ENCODE assay signal across 8 cellular contexts in the genomic region with DNA sequence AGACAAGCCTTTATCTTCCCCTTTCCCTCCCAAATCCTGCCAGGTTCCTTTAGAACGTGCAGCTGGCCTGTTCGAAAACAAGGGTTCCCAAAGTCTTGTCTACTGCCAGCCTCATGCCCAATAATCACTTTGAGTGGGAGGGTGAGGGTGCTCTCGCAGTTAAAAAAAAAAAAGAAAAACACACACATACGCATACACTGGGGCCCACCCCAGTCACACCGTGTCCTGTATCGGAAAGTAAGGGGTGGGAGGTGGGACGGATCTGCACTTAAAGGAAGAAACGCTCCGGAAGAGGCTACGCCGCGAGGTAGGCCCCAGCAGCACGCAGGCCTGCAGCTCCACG. TPM values are rescaled to one million over a fixed set of nuclear protein-coding genes. Genes with fewer than 3 reads are reported as not detected.
A peak's percentile ranks its signal among the peaks of the same experiment; 100 is the strongest.
DNase-seq lines count a peak whose midpoint lies in the region; ATAC-seq, FAIRE-seq and TF ChIP-seq lines count a peak whose summit lies in the region.

No MANE protein-coding gene starts in this region.

- TSS peak; percentile 66 for BruUV-seq in HepG2 (replicated peaks; lab: Mats Ljungman, UMichigan)

- WGBS in HepG2 (ENCODE audit: low lambda C conversion rate), result 4% methylated on average over 12 of the region's 14 CpGs
- 1 to 2% methylated on average over 14 of the region's 14 CpGs for WGBS in thyroid gland, 2 donors

- peaks cover 41% of the 10 kb centered on the region; the same call in 1 of the 2 replicates for H3K36me3 ChIP-seq in Karpas-422 (ENCODE audit: insufficient read depth, low read length)
- H3K36me3 ChIP-seq in HepG2 (replicated peaks in 1 of 2; ENCODE audit: control insufficient read depth in 1 of 2, insufficient read depth in 2 of 2, low read length in 2 of 2), result no peaks in the 10 kb centered on the region; a peak in 3 of 5 replicates
- no peaks in the 10 kb centered on the region for H3K36me3 ChIP-seq in thyroid gland

- peak overlapping the region; percentile 97 to 99 for H3K27ac Mint-ChIP-seq in activated naive CD4-positive, alpha-beta T cell treated with anti-CD3 and anti-CD28 coated beads, Interleukin-2, amount 50 U/mL, for 72 hours

- DNase-seq in AML-193 (lab: John Stamatoyannopoulos, UW) (peak; percentile 32 to 60), Karpas-422 (peak; percentile 91), HepG2 (ENCODE audit: low spot score) (peak; percentile 8), thyroid gland (no peak), NCI-H2171 treated with DMSO at 0.1 percent for 48 hours (lab: John Stamatoyannopoulos, UW) (no peak)
- DNase-seq in activated naive CD4-positive, alpha-beta T cell treated with anti-CD3 and anti-CD28 coated beads, Interleukin-2, amount 50 U/mL, for 72 hours (ENCODE audit: low spot score in 2 of 2), result no peak

- peak overlapping the region; percentile 90 for H3K9ac ChIP-seq in Karpas-422 (ENCODE audit: low read length)
- H3K9ac ChIP-seq in HepG2 (ENCODE audit: insufficient read depth, low read depth, low read length), result peak overlapping the region; percentile 85

- H3K36me3 Mint-ChIP-seq in activated naive CD4-positive, alpha-beta T cell treated with anti-CD3 and anti-CD28 coated beads, Interleukin-2, amount 50 U/mL, for 72 hours, result peaks cover 46 to 57% of the 10 kb centered on the region in 2 donors

- H3K4me3 ChIP-seq in Karpas-422 (ENCODE audit: low read length) (peak overlapping the region; percentile 90), HepG2 (replicated peaks in 1 of 3; ENCODE audit: insufficient read depth in 1 of 3, low read depth in 2 of 3, low read length in 3 of 3) (peak overlapping the region; percentile 78 to 91 (median 83)), thyroid gland (replicated peaks in 1 of 3) (peak overlapping the region; percentile 14 to 61 (median 56))

- CTCF ChIA-PET in HepG2 (lab: Yijun Ruan, JAX; ENCODE audit: low intra/inter-chr PET ratio, low total read pairs), result no interaction called here

- no peak for TF ChIP-seq POLR2A in HepG2 (IDR thresholded peaks at IDR 0.05; ENCODE audit: insufficient read depth in 1 of 2, low read depth in 2 of 2, low read length in 2 of 2)
- no peak for TF ChIP-seq POLR2A in thyroid gland (IDR thresholded peaks at IDR 0.05)

- no peak for FAIRE-seq in HepG2 (lab: Jason Lieb, UNC)

- H4K20me1 ChIP-seq in Karpas-422 (ENCODE audit: insufficient read depth, low read depth, low read length) (0 out of 2 replicates have a peak, but pooled peaks cover 6% of the 10 kb centered on the region), HepG2 (ENCODE audit: insufficient read depth, low read length) (no peaks in the 10 kb centered on the region)

- H3K4me2 ChIP-seq in Karpas-422 (ENCODE audit: low read depth, low read length, poor library complexity, severe bottlenecking), result peak overlapping the region; percentile 93
- H3K4me2 ChIP-seq in HepG2 (ENCODE audit: low read depth, low read length), result peak overlapping the region; percentile 79

- no peak for TF ChIP-seq RAD21 in HepG2 (CRISPR knock-in tag; IDR thresholded peaks at IDR 0.05)

- H3K9me3 ChIP-seq in Karpas-422 (ENCODE audit: low read length), result no peaks in the 10 kb centered on the region
- no peaks in the 10 kb centered on the region for H3K9me3 ChIP-seq in HepG2 (ENCODE audit: low read length)
- no peaks in the 10 kb centered on the region for H3K9me3 ChIP-seq in thyroid gland

- no peaks in the 10 kb centered on the region for H3K9me3 Mint-ChIP-seq in activated naive CD4-positive, alpha-beta T cell treated with anti-CD3 and anti-CD28 coated beads, Interleukin-2, amount 50 U/mL, for 72 hours

- in situ Hi-C loops in HepG2 (cut with HindIII; ENCODE audit: extremely low pct_ligation_motif_present, low pct_unique_long_range_greater_than_20kb), result no loop called here

- H3K79me2 ChIP-seq in Karpas-422 (ENCODE audit: low read length), result peaks cover 64% of the 10 kb centered on the region
- peaks cover 64% of the 10 kb centered on the region for H3K79me2 ChIP-seq in HepG2 (ENCODE audit: insufficient read depth, low read length)

- POLR2A ChIA-PET in HepG2 (lab: Yijun Ruan, JAX), result interaction anchor here (1.2 kb wide), 1 partner anchor 854 kb away, joined by 3 read pairs; the partner anchor contains the start of gene USP53

- H3K9me2 ChIP-seq in Karpas-422 (replicated peaks; ENCODE audit: insufficient read depth, low read length), result no peaks in the 10 kb centered on the region

- no peak for TF ChIP-seq CTCF in HepG2 (CRISPR knock-in tag; IDR thresholded peaks at IDR 0.05)
- no peak for TF ChIP-seq CTCF in thyroid gland (IDR thresholded peaks at IDR 0.05)

- peak; percentile 46 for ATAC-seq in GM19043 (IDR thresholded peaks at IDR 0.05; ENCODE audit: low read depth, unreplicated experiment)
- ATAC-seq in activated naive CD4-positive, alpha-beta T cell treated with anti-CD3 and anti-CD28 coated beads, Interleukin-2, amount 50 U/mL, for 72 hours, result peak; percentile 64 to 73
- ATAC-seq in HepG2, result peak; percentile 2
- no peak for ATAC-seq in HG03378 (IDR thresholded peaks at IDR 0.05; ENCODE audit: unreplicated experiment)

- TF ChIP-seq EP300 in HepG2 (IDR thresholded peaks at IDR 0.05; ENCODE audit: low read depth in 2 of 2, low read length in 2 of 2), result no peak
- no peak for TF ChIP-seq EP300 in HepG2 (CRISPR knock-in tag; IDR thresholded peaks at IDR 0.05; ENCODE audit: borderline replicate concordance)

- H3K27ac ChIP-seq in Karpas-422 (ENCODE audit: low read length) (peak overlapping the region; percentile 84), HepG2 (ENCODE audit: extremely low read length, insufficient read depth, low read length) (peak overlapping the region; percentile 94), thyroid gland (no peak overlapping the region)

- H3K27me3 ChIP-seq in Karpas-422 (ENCODE audit: low read length) (no peaks in the 10 kb centered on the region), HepG2 (ENCODE audit: control insufficient read depth in 1 of 2, insufficient read depth in 2 of 2, low read length in 2 of 2) (no peaks in the 10 kb centered on the region; a peak in 1 of 5 replicates), thyroid gland (no peaks in the 10 kb centered on the region)

- intact Hi-C loops in HepG2 (cut with micrococcal nuclease; ENCODE audit: unreplicated experiment) (no loop called here), thyroid gland (cut with DNase I) (no loop called here)

- H3K4me1 ChIP-seq in Karpas-422 (ENCODE audit: low read length) (peaks cover 55% of the 10 kb centered on the region), HepG2 (ENCODE audit: insufficient read depth, low read length) (peaks cover 54% of the 10 kb centered on the region), thyroid gland (peaks cover 11 to 15% of the 10 kb centered on the region in 2 donors)

- no peak overlapping the region for H2AFZ ChIP-seq in Karpas-422 (ENCODE audit: low read length)
- H2AFZ ChIP-seq in HepG2 (ENCODE audit: low read length), result peak overlapping the region; percentile 75

TF ChIP-seq in HepG2, 621 proteins besides CTCF, POLR2A, EP300 and RAD21 (continues in another document):
- 0 out of 2 replicates have a peak, but pooled peaks have one; percentile 41 for TF ChIP-seq ZNF691 (CRISPR knock-in tag; IDR thresholded peaks at IDR 0.05; ENCODE audit: borderline replicate concordance, low read depth)
- TF ChIP-seq SMC3 (IDR thresholded peaks at IDR 0.05; ENCODE audit: low read length), result no peak
- TF ChIP-seq RBM39 (IDR thresholded peaks at IDR 0.05; ENCODE audit: low read depth, low read length, poor library complexity, severe bottlenecking), result peak; percentile 42
- no peak for TF ChIP-seq ZNF17 (CRISPR knock-in tag; IDR thresholded peaks at IDR 0.05)
- no peak for TF ChIP-seq ZNF674 (CRISPR knock-in tag; IDR thresholded peaks at IDR 0.05; ENCODE audit: low read depth)
- TF ChIP-seq ZZZ3 (CRISPR knock-in tag; IDR thresholded peaks at IDR 0.05; ENCODE audit: borderline replicate concordance), result 0 out of 2 replicates have a peak, but pooled peaks have one; percentile 41
- TF ChIP-seq ADNP (CRISPR knock-in tag; IDR thresholded peaks at IDR 0.05), result no peak
- no peak for TF ChIP-seq ZNF572 (CRISPR knock-in tag; IDR thresholded peaks at IDR 0.05)

RNA-seq across cellular contexts. Expression of gene MAD2L1, which starts 0.5 kb away (rescaled TPM):
- 37.2 and 140 TPM in 2 replicates for total RNA-seq in Karpas-422 (2014; rRNA removed; shearing (Covaris generic); ENCODE audit: low replicate concordance)
- 100 to 1,000 TPM in 1 of 2 donors, 10 to 100 TPM in 1; 79.7 to 103 TPM for total RNA-seq in activated naive CD4-positive, alpha-beta T cell treated with anti-CD3 and anti-CD28 coated beads, Interleukin-2, amount 50 U/mL, for 72 hours
- 109 and 134 TPM in 2 replicates for total RNA-seq in HepG2 (2016; rRNA removed; fragmentation: Illumina TruSeq; extraction: Trizol)
- total RNA-seq in HepG2 (2016; cell fraction: cytosol; rRNA removed; fragmentation: Illumina TruSeq; extraction: Trizol; ENCODE audit: low read depth), result 17.4 and 23.6 TPM in 2 replicates
- 104 and 124 TPM in 2 replicates for total RNA-seq in HepG2 (2016; cell fraction: insoluble cytoplasmic fraction; rRNA removed; fragmentation: Illumina TruSeq; extraction: Trizol)
- 31.3 and 38.3 TPM in 2 replicates for total RNA-seq in HepG2 (2016; cell fraction: membrane; rRNA removed; fragmentation: Illumina TruSeq; extraction: Trizol)
- total RNA-seq in HepG2 (2016; cell fraction: nucleus; rRNA removed; fragmentation: Illumina TruSeq; extraction: Trizol), result 61.7 and 63.2 TPM in 2 replicates
- 23.1 and 40.6 TPM in 2 replicates for polyA plus RNA-seq in HepG2 (2011; rRNA removed)
- polyA plus RNA-seq in HepG2 (2011; cell fraction: cytosol; rRNA removed), result 14.8 and 26.5 TPM in 2 replicates
- polyA plus RNA-seq in HepG2 (2011; cell fraction: nucleus; rRNA removed), result 6.5 and 10.0 TPM in 2 replicates
- polyA plus RNA-seq in HepG2 (2012), result 19.2 and 46.9 TPM in 2 replicates
- polyA plus RNA-seq in HepG2 (2016; cell fraction: cytosol; fragmentation: Illumina TruSeq; extraction: Trizol; ENCODE audit: low read depth), result 22.2 and 23.6 TPM in 2 replicates
- 112 and 141 TPM in 2 replicates for polyA plus RNA-seq in HepG2 (2016; cell fraction: insoluble cytoplasmic fraction; fragmentation: Illumina TruSeq; extraction: Trizol; ENCODE audit: low read depth)
- polyA plus RNA-seq in HepG2 (2016; cell fraction: membrane; fragmentation: Illumina TruSeq; extraction: Trizol; ENCODE audit: low read depth), result 29.3 and 30.7 TPM in 2 replicates
- 70.5 and 91.6 TPM in 2 replicates for polyA plus RNA-seq in HepG2 (2016; cell fraction: nucleus; fragmentation: Illumina TruSeq; extraction: Trizol; ENCODE audit: insufficient read depth, low read depth)
- polyA minus RNA-seq in HepG2 (2011; rRNA and poly(A)+ RNA removed; ENCODE audit: low replicate concordance), result 53.4 and 58.9 TPM in 2 replicates
- polyA minus RNA-seq in HepG2 (2011; cell fraction: cytosol; rRNA and poly(A)+ RNA removed), result 12.6 and 17.7 TPM in 2 replicates
- polyA minus RNA-seq in HepG2 (2011; cell fraction: nucleus; rRNA and poly(A)+ RNA removed), result 16.3 and 27.9 TPM in 2 replicates
- total RNA-seq in thyroid gland, result 1 to 10 TPM in 3 of 4 donors, under 1 TPM in 1; 0.89 to 7.8 (median 4.0) TPM

Comparison
In these comparisons a context has a peak if more than half of its experiments do, and no peak if none do; other contexts are left out.
1. DNase-seq: peak in AML-193 (2 of 2), Karpas-422 (single experiment) and HepG2 (single experiment); none in activated naive CD4-positive, alpha-beta T cell treated with anti-CD3 and anti-CD28 coated beads, Interleukin-2, amount 50 U/mL, for 72 hours (0 of 2), thyroid gland (0 of 2) and NCI-H2171 treated with DMSO at 0.1 percent for 48 hours (single experiment).
2. H3K27ac ChIP-seq: peak in Karpas-422 (single experiment) and HepG2 (single experiment); none in thyroid gland (0 of 3).
3. Peak in every context shown above with its lines, with median percentiles within 50 percentile points of each other: H3K4me3 ChIP-seq.